Comparison of ENCODE assay signal across 2 cellular contexts in genomic region chr17:49469831-49470568, GRCh38.
TF ChIP-seq lines count a peak whose summit lies in the region.

No MANE protein-coding gene starts in this region.

TF ChIP-seq in SK-N-SH, 30 proteins besides CTCF, POLR2A, EP300 and RAD21 (continued from another document):
- TF ChIP-seq REST (IDR thresholded peaks at IDR 0.05; ENCODE audit: low read depth, low read length) (no peak), ELF1 (IDR thresholded peaks at IDR 0.05) (no peak), RFX5 (IDR thresholded peaks at IDR 0.05; ENCODE audit: low read length) (no peak), MAX (IDR thresholded peaks at IDR 0.05; ENCODE audit: low read depth) (no peak)

TF ChIP-seq in SK-N-SH treated with all-trans-retinoic acid at 6 μM for 48 hours, 23 proteins besides CTCF, POLR2A, EP300 and RAD21 (continued from another document):
- TF ChIP-seq ARNTL (CRISPR knock-in tag; IDR thresholded peaks at IDR 0.05; ENCODE audit: borderline replicate concordance, low read depth) = no peak
- no peak for TF ChIP-seq TOX (CRISPR knock-in tag; IDR thresholded peaks at IDR 0.05; ENCODE audit: borderline replicate concordance)
- no peak for TF ChIP-seq PPARA (CRISPR knock-in tag; IDR thresholded peaks at IDR 0.05; ENCODE audit: borderline replicate concordance)
- TF ChIP-seq RARB (CRISPR knock-in tag; IDR thresholded peaks at IDR 0.05) = no peak
- TF ChIP-seq CREB5 (CRISPR knock-in tag; IDR thresholded peaks at IDR 0.05; ENCODE audit: low read depth) = no peak
- TF ChIP-seq ZFP3 (CRISPR knock-in tag; IDR thresholded peaks at IDR 0.05) = no peak
- TF ChIP-seq ZNF70 (CRISPR knock-in tag; IDR thresholded peaks at IDR 0.05) = no peak
- TF ChIP-seq PATZ1 (CRISPR knock-in tag; IDR thresholded peaks at IDR 0.05; ENCODE audit: borderline replicate concordance) = no peak
- TF ChIP-seq CSDC2 (CRISPR knock-in tag; IDR thresholded peaks at IDR 0.05) = no peak
